Comparison of ENCODE assay signal across 16 cellular contexts in the genomic region with DNA sequence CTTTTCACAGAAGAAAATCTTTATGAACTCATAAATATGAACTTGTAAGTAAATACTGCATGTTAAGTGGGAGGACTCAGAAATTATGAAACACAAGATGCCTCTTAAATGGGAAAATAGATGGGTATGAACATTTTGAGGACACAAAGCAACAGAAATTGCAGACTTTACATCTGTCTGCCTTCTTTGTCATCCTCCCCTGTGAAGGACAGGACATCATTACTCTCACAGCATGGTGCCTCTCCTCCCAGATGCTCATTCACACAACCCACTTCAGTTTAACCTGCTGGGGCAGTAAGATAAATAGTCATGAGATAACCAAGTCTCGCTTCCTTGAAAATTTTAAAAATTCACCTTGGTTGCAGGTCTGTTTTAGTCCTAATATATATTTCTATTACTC.
A peak's percentile ranks its signal among the peaks of the same experiment; 100 is the strongest.
DNase-seq lines count a peak whose midpoint lies in the region; ATAC-seq and TF ChIP-seq lines count a peak whose summit lies in the region.
"Had no signal": no experiment of that assay in that cellular context is flagged by ENCODE, and none has a peak within 500 bp of the region (broad histone marks: within the 10 kb centered on the region; RNA-seq: fewer than 3 reads in every experiment).

No MANE protein-coding gene starts in this region.

- H3F3A ChIP-seq in MM.1S (ENCODE audit: insufficient read depth, low read length) = no peaks in the 10 kb centered on the region

- ATAC-seq in GM18870 (IDR thresholded peaks at IDR 0.05; ENCODE audit: unreplicated experiment) = no peak
- ATAC-seq: activated CD8-positive, alpha-beta T cell treated with anti-CD3 and anti-CD28 coated beads, Interleukin-2, amount 10 ng/mL, durations not matched to agents 7 days and 5 days; mucosa of descending colon had no signal

- no peaks in the 10 kb centered on the region for H3K27me3 ChIP-seq in MM.1S (replicated peaks; ENCODE audit: insufficient read depth, low read length)
- H3K27me3 ChIP-seq: ovary, Peyer's patch had no signal

- no peak overlapping the region for H3K9ac ChIP-seq in MM.1S (ENCODE audit: low read length)

- H4K20me1 ChIP-seq in MM.1S (ENCODE audit: insufficient read depth, low read length) = no peaks in the 10 kb centered on the region

- H3K4me3 ChIP-seq in MM.1S (ENCODE audit: low read length) = no peak overlapping the region
- H3K4me3 ChIP-seq: mucosa of descending colon, ovary, Peyer's patch had no signal

- H2AFZ ChIP-seq in MM.1S (ENCODE audit: low read length) = no peak overlapping the region

- TF ChIP-seq CTCF in MM.1S (IDR thresholded peaks at IDR 0.05; ENCODE audit: low read length) = no peak

- H3K4me2 ChIP-seq in MM.1S (ENCODE audit: low read depth, low read length) = no peak overlapping the region

- H3K9me3 ChIP-seq in MM.1S (replicated peaks; ENCODE audit: insufficient read depth, low read length) = no peaks in the 10 kb centered on the region
- H3K9me3 ChIP-seq: mucosa of descending colon, ovary, Peyer's patch had no signal

- no peaks in the 10 kb centered on the region for H3K36me3 ChIP-seq in MM.1S (replicated peaks; ENCODE audit: insufficient read depth, low read length)
- H3K36me3 ChIP-seq: ovary, Peyer's patch had no signal

- H3K27ac ChIP-seq in MM.1S (ENCODE audit: low read length) = no peak overlapping the region
- H3K27ac ChIP-seq: ovary, Peyer's patch had no signal

- H3K79me2 ChIP-seq in MM.1S (ENCODE audit: low read length) = no peaks in the 10 kb centered on the region

- DNase-seq in NCI-H2081 (lab: John Stamatoyannopoulos, UW) = peak; percentile 32 to 68
- DNase-seq in NCI-H2081 treated with DMSO at 0.1 percent for 48 hours (lab: John Stamatoyannopoulos, UW) = no peak
- DNase-seq in NCI-H524 (lab: John Stamatoyannopoulos, UW) = peak; percentile 67 to 86
- DNase-seq in iPS DF 19.7 (ENCODE audit: low read depth, low spot score) = peak; percentile 50
- DNase-seq in MM.1S = no peak
- DNase-seq in activated CD8-positive, alpha-beta memory T cell treated with anti-CD3 and anti-CD28 coated beads, Interleukin-2, amount 50 U/mL, for 4 hours = no peak
- DNase-seq in ureter (ENCODE audit: low spot score) = no peak
- DNase-seq: activated CD8-positive, alpha-beta T cell treated with anti-CD3 and anti-CD28 coated beads, Interleukin-2, amount 10 ng/mL, durations not matched to agents 7 days and 5 days; amygdala; CD4-positive, alpha-beta T cell; mucosa of descending colon; NCI-H446 treated with DMSO at 0.1 percent for 48 hours; ovary; Peyer's patch; small intestine had no signal

- no peaks in the 10 kb centered on the region for H3K9me2 ChIP-seq in MM.1S (replicated peaks; ENCODE audit: insufficient read depth, low read length)

- no peaks in the 10 kb centered on the region for H3K4me1 ChIP-seq in MM.1S (ENCODE audit: low read length)

Comparison
In these comparisons a context has a peak if more than half of its experiments do, and no peak if none do; other contexts are left out.
1. DNase-seq: peak in NCI-H2081 (2 of 2), NCI-H524 (2 of 2) and iPS DF 19.7 (single experiment); none in NCI-H2081 treated with DMSO at 0.1 percent for 48 hours (single experiment), MM.1S (single experiment), activated CD8-positive, alpha-beta memory T cell treated with anti-CD3 and anti-CD28 coated beads, Interleukin-2, amount 50 U/mL, for 4 hours (single experiment) and ureter (single experiment).